Comparison of ENCODE assay signal across 8 cellular contexts in genomic region chr1:154329551-154330131, GRCh38. TPM values are rescaled to one million over a fixed set of nuclear protein-coding genes. Genes with fewer than 3 reads are reported as not detected.
DNase-seq lines count a peak whose midpoint lies in the region; ATAC-seq and TF ChIP-seq lines count a peak whose summit lies in the region.

No MANE protein-coding gene starts in this region.

- peak overlapping the region; percentile 63 for H3K4me3 Mint-ChIP-seq in T-helper 1 cell treated with Interleukin-12 subunit alpha and Interleukin-12 subunit beta and Interleukin-4 antibody, amounts not matched to agents 30 μg/mL and 1 μg/mL, for 36 hours
- H3K4me3 Mint-ChIP-seq in activated CD8-positive, alpha-beta T cell treated with anti-CD3 and anti-CD28 coated beads, Interleukin-2, amount 10 ng/mL, durations not matched to agents 7 days and 5 days: peak overlapping the region; percentile 60
- H3K4me3 Mint-ChIP-seq in glutamatergic neuron (ENCODE audit: unreplicated experiment): peak overlapping the region; percentile 87

- no peaks in the 10 kb centered on the region for H3K27me3 Mint-ChIP-seq in T-helper 1 cell treated with Interleukin-12 subunit alpha and Interleukin-12 subunit beta and Interleukin-4 antibody, amounts not matched to agents 30 μg/mL and 1 μg/mL, for 36 hours (ENCODE audit: low read depth)
- no peaks in the 10 kb centered on the region for H3K27me3 Mint-ChIP-seq in activated CD8-positive, alpha-beta T cell treated with anti-CD3 and anti-CD28 coated beads, Interleukin-2, amount 10 ng/mL, durations not matched to agents 7 days and 5 days (ENCODE audit: low read depth)
- H3K27me3 Mint-ChIP-seq in glutamatergic neuron (ENCODE audit: unreplicated experiment): peaks cover 17% of the 10 kb centered on the region

- CTCF ChIA-PET in activated CD8-positive, alpha-beta T cell treated with anti-CD3 and anti-CD28 coated beads, Interleukin-2, amount 10 ng/mL, durations not matched to agents 7 days and 5 days (lab: Charles Lee): interaction anchor here (0.8 to 9.6 kb wide), 10 partner anchors 7 to 219 kb away, joined by 3 to 195 read pairs (median 5); no protein-coding TSS in a partner anchor

- WGBS in stomach, 5 donors: 50 to 83% (median 82%) methylated on average over 7 of the region's 7 CpGs

- no peak overlapping the region for H3K9ac ChIP-seq in colonic mucosa (ENCODE audit: low read depth in 2 of 2, low read length in 2 of 2)

- DNase-seq in T-helper 1 cell: no peak
- peak; percentile 56 for DNase-seq in activated CD8-positive, alpha-beta T cell treated with anti-CD3 and anti-CD28 coated beads, Interleukin-2, amount 10 ng/mL, durations not matched to agents 7 days and 5 days
- peak; percentile 36 for DNase-seq in glutamatergic neuron
- DNase-seq in stomach: no peak
- no peak for DNase-seq in NCI-H510A (lab: John Stamatoyannopoulos, UW)
- no peak for DNase-seq in colonic mucosa
- DNase-seq in COLO668 (lab: John Stamatoyannopoulos, UW; ENCODE audit: unreplicated experiment): no peak

- H3K36me3 ChIP-seq in stomach (peaks cover 17 to 49% (median 40%) of the 10 kb centered on the region in 4 donors), colonic mucosa (no peaks in the 10 kb centered on the region)

- H3K4me1 ChIP-seq in stomach (peaks cover 47 to 81% (median 62%) of the 10 kb centered on the region in 4 donors), colonic mucosa (peaks cover 12% of the 10 kb centered on the region)

- TF ChIP-seq CTCF in glutamatergic neuron (IDR thresholded peaks at IDR 0.05; ENCODE audit: partially characterized antibody, unreplicated experiment): no peak
- TF ChIP-seq CTCF in stomach (IDR thresholded peaks at IDR 0.05): no peak
- TF ChIP-seq CTCF in colonic mucosa (IDR thresholded peaks at IDR 0.05): no peak

- no peak for TF ChIP-seq EP300 in stomach (IDR thresholded peaks at IDR 0.05)

- peaks cover 36% of the 10 kb centered on the region for H3K36me3 Mint-ChIP-seq in T-helper 1 cell treated with Interleukin-12 subunit alpha and Interleukin-12 subunit beta and Interleukin-4 antibody, amounts not matched to agents 30 μg/mL and 1 μg/mL, for 36 hours (ENCODE audit: low read depth)
- peaks cover 41% of the 10 kb centered on the region for H3K36me3 Mint-ChIP-seq in activated CD8-positive, alpha-beta T cell treated with anti-CD3 and anti-CD28 coated beads, Interleukin-2, amount 10 ng/mL, durations not matched to agents 7 days and 5 days (ENCODE audit: low read depth)
- peaks cover 3% of the 10 kb centered on the region for H3K36me3 Mint-ChIP-seq in glutamatergic neuron (ENCODE audit: unreplicated experiment)

- intact Hi-C loops in stomach (cut with DNase I; ENCODE audit: low total_unique reads): loop anchor here (10.0 kb wide), 1 partner anchor 55 kb away; the partner anchor contains the start of gene HAX1
- intact Hi-C loops in colonic mucosa (cut with DNase I): loop anchor here (10.0 kb wide), 2 partner anchors 135 kb away; partner anchors contain the start of gene TPM3

- POLR2A ChIA-PET in activated CD8-positive, alpha-beta T cell treated with anti-CD3 and anti-CD28 coated beads, Interleukin-2, amount 10 ng/mL, durations not matched to agents 7 days and 5 days (lab: Charles Lee): interaction anchor here (0.5 to 1.4 kb wide), 4 partner anchors 65 to 406 kb away, joined by 3 to 5 read pairs (median 4); a partner anchor contains a TSS

- peaks cover 52% of the 10 kb centered on the region for H3K4me1 Mint-ChIP-seq in T-helper 1 cell treated with Interleukin-12 subunit alpha and Interleukin-12 subunit beta and Interleukin-4 antibody, amounts not matched to agents 30 μg/mL and 1 μg/mL, for 36 hours (ENCODE audit: low read depth)
- H3K4me1 Mint-ChIP-seq in activated CD8-positive, alpha-beta T cell treated with anti-CD3 and anti-CD28 coated beads, Interleukin-2, amount 10 ng/mL, durations not matched to agents 7 days and 5 days (ENCODE audit: low read depth): peaks cover 80% of the 10 kb centered on the region
- peaks cover 29% of the 10 kb centered on the region for H3K4me1 Mint-ChIP-seq in glutamatergic neuron (ENCODE audit: low read depth, unreplicated experiment)

- peak overlapping the region; percentile 88 for H3K27ac Mint-ChIP-seq in T-helper 1 cell treated with Interleukin-12 subunit alpha and Interleukin-12 subunit beta and Interleukin-4 antibody, amounts not matched to agents 30 μg/mL and 1 μg/mL, for 36 hours
- peak overlapping the region; percentile 78 for H3K27ac Mint-ChIP-seq in activated CD8-positive, alpha-beta T cell treated with anti-CD3 and anti-CD28 coated beads, Interleukin-2, amount 10 ng/mL, durations not matched to agents 7 days and 5 days
- H3K27ac Mint-ChIP-seq in glutamatergic neuron (ENCODE audit: unreplicated experiment): peak overlapping the region; percentile 85

- H3K27me3 ChIP-seq in stomach (peaks cover 0 to 31% (median 13%) of the 10 kb centered on the region in 3 donors), colonic mucosa (peaks cover 10% of the 10 kb centered on the region)

- no peak for ATAC-seq in activated CD8-positive, alpha-beta T cell treated with anti-CD3 and anti-CD28 coated beads, Interleukin-2, amount 10 ng/mL, durations not matched to agents 7 days and 5 days

- TF ChIP-seq POLR2A in stomach (IDR thresholded peaks at IDR 0.05): no peak

- H3K9me3 ChIP-seq in stomach (no peaks in the 10 kb centered on the region), colonic mucosa (no peaks in the 10 kb centered on the region)

- peak overlapping the region in 4 of 5 donors; percentile 89 to 98 (median 90) for H3K27ac ChIP-seq in stomach
- H3K27ac ChIP-seq in colonic mucosa: no peak overlapping the region

- no peaks in the 10 kb centered on the region for H3K9me3 Mint-ChIP-seq in T-helper 1 cell treated with Interleukin-12 subunit alpha and Interleukin-12 subunit beta and Interleukin-4 antibody, amounts not matched to agents 30 μg/mL and 1 μg/mL, for 36 hours
- no peaks in the 10 kb centered on the region for H3K9me3 Mint-ChIP-seq in activated CD8-positive, alpha-beta T cell treated with anti-CD3 and anti-CD28 coated beads, Interleukin-2, amount 10 ng/mL, durations not matched to agents 7 days and 5 days (ENCODE audit: insufficient read depth)
- H3K9me3 Mint-ChIP-seq in glutamatergic neuron (ENCODE audit: unreplicated experiment): peaks cover 6% of the 10 kb centered on the region

- H3K4me3 ChIP-seq in stomach (peak overlapping the region in 2 of 4 donors; percentile 55), colonic mucosa (no peak overlapping the region)

RNA-seq across cellular contexts. Expression of gene ATP8B2, which starts 4.3 kb away (rescaled TPM):
- total RNA-seq in activated CD8-positive, alpha-beta T cell treated with anti-CD3 and anti-CD28 coated beads, Interleukin-2, amount 10 ng/mL, durations not matched to agents 7 days and 5 days: 10 to 100 TPM; 65.3 to 71.6 TPM
- total RNA-seq in glutamatergic neuron (ENCODE audit: unreplicated experiment) (68.7 TPM), stomach (10 to 100 TPM; 37.4 to 64.2 (median 46.9) TPM), colonic mucosa (1 to 10 TPM; 4.2 to 6.6 TPM)
- 1 to 10 TPM; 5.4 to 6.3 (median 5.5) TPM for polyA plus RNA-seq in stomach

RNA-seq across cellular contexts. Expression of gene AQP10, which starts 8.7 kb away (rescaled TPM):
- not detected for total RNA-seq in activated CD8-positive, alpha-beta T cell treated with anti-CD3 and anti-CD28 coated beads, Interleukin-2, amount 10 ng/mL, durations not matched to agents 7 days and 5 days
- total RNA-seq in glutamatergic neuron (ENCODE audit: unreplicated experiment) (not detected), stomach (not detected), colonic mucosa (under 1 TPM in 1 of 2 donors, not detected in 1; 0.27 TPM)
- not detected for polyA plus RNA-seq in stomach

RNA-seq across cellular contexts. Expression of gene HAX1, which starts 57.2 kb away (rescaled TPM):
- 100 to 1,000 TPM; 110 to 119 TPM for total RNA-seq in activated CD8-positive, alpha-beta T cell treated with anti-CD3 and anti-CD28 coated beads, Interleukin-2, amount 10 ng/mL, durations not matched to agents 7 days and 5 days
- total RNA-seq in glutamatergic neuron (ENCODE audit: unreplicated experiment) (79.1 TPM), stomach (100 to 1,000 TPM in 1 of 5 donors, 10 to 100 TPM in 4; 36.2 to 167 (median 61.0) TPM), colonic mucosa (10 to 100 TPM; 53.4 to 83.6 TPM)
- polyA plus RNA-seq in stomach: 100 to 1,000 TPM; 100 to 136 (median 120) TPM

Comparison
In these comparisons a context has a peak if more than half of its experiments do, and no peak if none do; other contexts are left out.
1. DNase-seq: peak in activated CD8-positive, alpha-beta T cell treated with anti-CD3 and anti-CD28 coated beads, Interleukin-2, amount 10 ng/mL, durations not matched to agents 7 days and 5 days (single experiment) and glutamatergic neuron (single experiment); none in T-helper 1 cell (0 of 5), stomach (single experiment), NCI-H510A (single experiment), colonic mucosa (single experiment) and COLO668 (single experiment).
2. Peak in every context shown above with its lines, with median percentiles within 50 percentile points of each other: H3K27ac Mint-ChIP-seq and H3K4me3 Mint-ChIP-seq.